8 cellular contexts compared by ENCODE assay signal in the genomic region with DNA sequence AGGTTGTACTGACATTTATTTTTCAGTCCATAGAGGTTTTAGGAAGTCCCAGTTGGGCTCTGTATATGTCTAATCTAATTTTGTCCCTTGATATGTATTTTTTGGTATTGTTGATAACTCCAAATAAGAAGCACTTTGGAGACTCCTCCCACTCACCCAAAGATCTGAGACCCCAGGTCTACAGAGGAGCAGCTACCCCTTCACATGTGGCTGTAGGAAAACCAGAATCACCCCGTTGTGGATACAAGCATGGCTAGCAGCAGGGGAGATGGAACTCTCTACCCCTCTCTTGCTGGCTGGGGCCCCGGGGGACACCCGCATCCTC. TPM values are rescaled to one million over a fixed set of nuclear protein-coding genes. Genes with fewer than 3 reads are reported as not detected.
DNase-seq lines count a peak whose midpoint lies in the region; ATAC-seq and TF ChIP-seq lines count a peak whose summit lies in the region.

No MANE protein-coding gene starts in this region.

- peaks cover 17% of the 10 kb centered on the region for H3K4me1 ChIP-seq in CD4-positive, CD25-positive, alpha-beta regulatory T cell (ENCODE audit: control insufficient read depth, insufficient read depth, low read length, poor library complexity, severe bottlenecking)
- H3K4me1 ChIP-seq in neutrophil (ENCODE audit: control insufficient read depth in 1 of 2, insufficient read depth in 1 of 2, low read depth in 1 of 2, low read length in 1 of 2): peaks cover 22 to 37% of the 10 kb centered on the region in 2 experiments

- peak overlapping the region; percentile 42 for H3K4me3 ChIP-seq in CD4-positive, CD25-positive, alpha-beta regulatory T cell (ENCODE audit: low read depth, low read length)
- H3K4me3 ChIP-seq in epithelial cell of proximal tubule (ENCODE audit: low read depth, low read length): peak overlapping the region; percentile 59
- H3K4me3 ChIP-seq in neutrophil (ENCODE audit: low read depth in 1 of 2, low read length in 1 of 2): peak overlapping the region; percentile 46 to 61

- TF ChIP-seq CTCF in epithelial cell of proximal tubule (conservative IDR thresholded peaks at IDR 0.05; ENCODE audit: low read depth, low read length) (no peak), neutrophil (IDR thresholded peaks at IDR 0.05) (no peak)

- H3K27me3 Mint-ChIP-seq in CD4-positive, CD25-positive, alpha-beta regulatory T cell: peaks cover 80% of the 10 kb centered on the region

- peak overlapping the region; percentile 63 to 86 (median 84) for H3K4me3 Mint-ChIP-seq in CD4-positive, CD25-positive, alpha-beta regulatory T cell

- H3K9me3 ChIP-seq in CD4-positive, CD25-positive, alpha-beta regulatory T cell (ENCODE audit: control insufficient read depth in 2 of 2, low read length in 2 of 2): no peaks in the 10 kb centered on the region
- no peaks in the 10 kb centered on the region for H3K9me3 ChIP-seq in neutrophil

- no peaks in the 10 kb centered on the region for H3K36me3 Mint-ChIP-seq in CD4-positive, CD25-positive, alpha-beta regulatory T cell

- H3K27ac ChIP-seq in CD4-positive, CD25-positive, alpha-beta regulatory T cell (ENCODE audit: insufficient read depth, low read length, poor library complexity, severe bottlenecking): no peak overlapping the region
- no peak overlapping the region for H3K27ac ChIP-seq in neutrophil

- H3K4me1 Mint-ChIP-seq in CD4-positive, CD25-positive, alpha-beta regulatory T cell: peaks cover 11 to 27% (median 17%) of the 10 kb centered on the region in 4 donors

- DNase-seq in CD4-positive, CD25-positive, alpha-beta regulatory T cell: no peak
- DNase-seq in OCI-M1 (lab: John Stamatoyannopoulos, UW) (peak; percentile 79), epithelial cell of proximal tubule (ENCODE audit: low read depth) (no peak)
- no peak for DNase-seq in activated effector memory CD4-positive, alpha-beta T cell treated with anti-CD3 and anti-CD28 coated beads, Interleukin-2, amount 50 U/mL, for 16 hours
- no peak for DNase-seq in stimulated activated CD4-positive, alpha-beta T cell treated with anti-CD3 and anti-CD28 coated beads, Interleukin-15, amount 100 ng/mL, for 24 hours

- no peak for ATAC-seq in CD4-positive, CD25-positive, alpha-beta regulatory T cell (ENCODE audit: low read depth in 2 of 2)
- ATAC-seq in GM21576 (IDR thresholded peaks at IDR 0.05; ENCODE audit: unreplicated experiment) (no peak), HG03108 (IDR thresholded peaks at IDR 0.05; ENCODE audit: unreplicated experiment) (no peak)

- H3K9me3 Mint-ChIP-seq in CD4-positive, CD25-positive, alpha-beta regulatory T cell: peaks cover 0 to 1% (median 0%) of the 10 kb centered on the region in 7 donors

- H3K36me3 ChIP-seq in CD4-positive, CD25-positive, alpha-beta regulatory T cell (ENCODE audit: control insufficient read depth, insufficient read depth, low read length): no peaks in the 10 kb centered on the region
- peaks cover 22% of the 10 kb centered on the region for H3K36me3 ChIP-seq in neutrophil

- H3K27me3 ChIP-seq in CD4-positive, CD25-positive, alpha-beta regulatory T cell (ENCODE audit: control insufficient read depth, insufficient read depth, low read length): peaks cover 30% of the 10 kb centered on the region
- H3K27me3 ChIP-seq in neutrophil: peaks cover 26% of the 10 kb centered on the region

- H3K27ac Mint-ChIP-seq in CD4-positive, CD25-positive, alpha-beta regulatory T cell: no peak overlapping the region

RNA-seq across cellular contexts. Expression of a gene that starts 9.4 kb away (rescaled TPM):
- total RNA-seq in CD4-positive, CD25-positive, alpha-beta regulatory T cell: 1.2 TPM
- under 1 TPM in 3 of 4 donors, not detected in 1; 0.19 to 0.71 (median 0.22) TPM for polyA plus RNA-seq in CD4-positive, CD25-positive, alpha-beta regulatory T cell
- total RNA-seq in epithelial cell of proximal tubule: 2.2 and 4.5 TPM in 2 replicates
